17 cellular contexts compared by ENCODE assay signal in genomic region chr2:227004482-227004881, GRCh38.
DNase-seq lines count a peak whose midpoint lies in the region; ATAC-seq, FAIRE-seq and TF ChIP-seq lines count a peak whose summit lies in the region.
"Had no signal": no experiment of that assay in that cellular context is flagged by ENCODE, and none has a peak within 500 bp of the region (broad histone marks: within the 10 kb centered on the region; RNA-seq: fewer than 3 reads in every experiment).

No MANE protein-coding gene starts in this region.

- H3K27me3 Mint-ChIP-seq in GM23338 (ENCODE audit: insufficient read depth, low read depth, poor library complexity): peaks cover 2% of the 10 kb centered on the region
- H3K27me3 Mint-ChIP-seq: CD4-positive, alpha-beta memory T cell had no signal

- H3K27me3 ChIP-seq in GM23338 (ENCODE audit: insufficient read depth): no peaks in the 10 kb centered on the region
- H3K27me3 ChIP-seq in MG63: no peaks in the 10 kb centered on the region
- H3K27me3 ChIP-seq in K562 (ENCODE audit: control insufficient read depth in 2 of 2, insufficient read depth in 2 of 2, low read length in 2 of 2): peaks cover 0 to 4% of the 10 kb centered on the region in 2 experiments; a peak in 2 of 5 replicates
- H3K27me3 ChIP-seq: BLaER1 had no signal

- intact Hi-C loops in K562 (cut with micrococcal nuclease): no loop called here
- intact Hi-C loops in left ventricle myocardium superior (cut with micrococcal nuclease): no loop called here

- ATAC-seq in GM23338 (no peak), K562 (peak; percentile 66; the same call in 2 of the 3 replicates), HG02973 (IDR thresholded peaks at IDR 0.05; ENCODE audit: unreplicated experiment) (no peak), left ventricle myocardium superior (no peak)
- ATAC-seq: GM12878 had no signal

- no peaks in the 10 kb centered on the region for H3K4me1 ChIP-seq in GM23338 (ENCODE audit: insufficient read depth)
- no peaks in the 10 kb centered on the region for H3K4me1 ChIP-seq in K562 (replicated peaks in 1 of 2; ENCODE audit: control insufficient read depth in 2 of 2, insufficient read depth in 2 of 2, low read length in 2 of 2)
- H3K4me1 ChIP-seq: BLaER1 had no signal

- TF ChIP-seq EP300 in K562 (IDR thresholded peaks at IDR 0.05; ENCODE audit: low read length): no peak

- no peak overlapping the region for H3K9ac ChIP-seq in K562 (ENCODE audit: insufficient read depth in 1 of 2, low read depth in 2 of 2, low read length in 2 of 2)
- H3K9ac ChIP-seq: BLaER1 had no signal

- no peaks in the 10 kb centered on the region; the same call in 2 of the 3 replicates for H3K4me1 Mint-ChIP-seq in GM23338
- H3K4me1 Mint-ChIP-seq: CD4-positive, alpha-beta memory T cell had no signal

- CTCF ChIA-PET in K562 (lab: Yijun Ruan, JAX; ENCODE audit: low intra/inter-chr PET ratio): no interaction called here

- H3K27ac Mint-ChIP-seq in GM23338: peak overlapping the region; percentile 63
- H3K27ac Mint-ChIP-seq: CD14-positive monocyte; CD4-positive, alpha-beta memory T cell had no signal

- H3F3A ChIP-seq in GM23338 (replicated peaks; ENCODE audit: low read depth): no peaks in the 10 kb centered on the region

- H3K9me2 ChIP-seq in GM23338 (ENCODE audit: insufficient read depth): peaks cover 3% of the 10 kb centered on the region; the same call in 1 of the 2 replicates

- no peak overlapping the region for H3K4me3 Mint-ChIP-seq in GM23338
- H3K4me3 Mint-ChIP-seq: CD14-positive monocyte; CD4-positive, alpha-beta memory T cell had no signal

- no peaks in the 10 kb centered on the region for H4K20me1 ChIP-seq in GM23338 (replicated peaks; ENCODE audit: insufficient read depth)
- no peaks in the 10 kb centered on the region for H4K20me1 ChIP-seq in K562 (replicated peaks; ENCODE audit: control insufficient read depth, insufficient read depth, low read length)
- H4K20me1 ChIP-seq: BLaER1 had no signal

- in situ Hi-C loops in K562 (cut with MboI): no loop called here

- POLR2A ChIA-PET in K562 (lab: Yijun Ruan, JAX): interaction anchor here (0.6 kb wide), 2 partner anchors 44 to 787 kb away, joined by 3 to 4 read pairs; no protein-coding TSS in a partner anchor

- H3K4me3 ChIP-seq in GM23338 (no peak overlapping the region), MG63 (no peak overlapping the region), K562 (no peak overlapping the region)
- H3K4me3 ChIP-seq: BLaER1, GM12878 had no signal

- TF ChIP-seq CTCF in GM23338 (conservative IDR thresholded peaks at IDR 0.05; ENCODE audit: low read depth in 2 of 2) (no peak), K562 (IDR thresholded peaks at IDR 0.05 in 2 of 3, conservative IDR thresholded peaks at IDR 0.05 in 1 of 3; ENCODE audit: insufficient read depth in 2 of 3, low read depth in 1 of 3, low read length in 3 of 3) (no peak)

- no peak for TF ChIP-seq RAD21 in K562 (CRISPR knock-in tag; conservative IDR thresholded peaks at IDR 0.05 in 1 of 2, IDR thresholded peaks at IDR 0.05 in 1 of 2)

- no peak for TF ChIP-seq POLR2A in K562 (conservative IDR thresholded peaks at IDR 0.05)

- H3K27ac ChIP-seq in GM23338 (ENCODE audit: low read depth): no peak overlapping the region
- H3K27ac ChIP-seq in K562 (ENCODE audit: extremely low read depth, low read depth, low read length): no peak overlapping the region
- H3K27ac ChIP-seq: BLaER1 had no signal

- H2AFZ ChIP-seq in GM23338 (no peak overlapping the region), K562 (ENCODE audit: low read depth, low read length) (no peak overlapping the region; the same call in 1 of the 2 replicates)

- H3K36me3 ChIP-seq in GM23338 (ENCODE audit: insufficient read depth) (no peaks in the 10 kb centered on the region), MG63 (no peaks in the 10 kb centered on the region), K562 (ENCODE audit: control insufficient read depth, insufficient read depth, low read length) (no peaks in the 10 kb centered on the region)

- WGBS in K562 (ENCODE audit: insufficient coverage, low coverage, missing lambda C conversion rate): 9% methylated on average over 4 of the region's 6 CpGs

- peaks cover 5% of the 10 kb centered on the region for H3K9me3 Mint-ChIP-seq in GM23338

- H3K36me3 Mint-ChIP-seq in GM23338 (ENCODE audit: low read depth): peaks cover 13% of the 10 kb centered on the region; the same call in 2 of the 3 replicates

- DNase-seq in GM23338 (ENCODE audit: low spot score) (no peak), MG63 (peak; percentile 7), K562 (ENCODE audit: extremely low read depth in 1 of 4, low spot score in 3 of 4) (peak in 2 of 4 experiments; percentile 6 to 8), renal cortical epithelial cell (ENCODE audit: low read depth) (peak; percentile 6), left ventricle myocardium superior (no peak)
- DNase-seq in activated T-cell treated with anti-CD3 and anti-CD28 coated beads, Interleukin-2, amount 50 U/mL, for 1 hour: no peak
- DNase-seq: 8988T; CD4-positive, alpha-beta memory T cell; DMS153; DND-41; EL; HCEC 1CT; IMR-90 had no signal

- H3K79me2 ChIP-seq in GM23338 (replicated peaks; ENCODE audit: insufficient read depth): no peaks in the 10 kb centered on the region
- no peaks in the 10 kb centered on the region for H3K79me2 ChIP-seq in K562 (ENCODE audit: control insufficient read depth, insufficient read depth, low read length)

- H3K9me3 ChIP-seq in MG63: no peaks in the 10 kb centered on the region
- H3K9me3 ChIP-seq in K562 (replicated peaks; ENCODE audit: control insufficient read depth, insufficient read depth, low read depth, low read length): no peaks in the 10 kb centered on the region

- no peak for FAIRE-seq in K562 (lab: Jason Lieb, UNC)
- FAIRE-seq: GM12878 had no signal

- BruUV-seq in K562 (replicated peaks; lab: Mats Ljungman, UMichigan): no TSS peak

- H3K4me2 ChIP-seq in GM23338: no peak overlapping the region
- H3K4me2 ChIP-seq in K562 (ENCODE audit: insufficient read depth, low read length): no peak overlapping the region
- H3K4me2 ChIP-seq: BLaER1 had no signal

- no peaks in the 10 kb centered on the region for H3K9me1 ChIP-seq in K562 (ENCODE audit: control insufficient read depth, insufficient read depth, low read length)

TF ChIP-seq in GM23338, 12 proteins besides CTCF, POLR2A, EP300 and RAD21 (continues in another document):
- TF ChIP-seq ZNF331 (CRISPR knock-in tag; IDR thresholded peaks at IDR 0.05; ENCODE audit: low read depth) (no peak), POLR2AphosphoS5 (IDR thresholded peaks at IDR 0.05; ENCODE audit: low read depth) (no peak), JUNB (IDR thresholded peaks at IDR 0.05; ENCODE audit: unreplicated experiment) (no peak), ETS1 (IDR thresholded peaks at IDR 0.05) (no peak), CREB1 (CRISPR knock-in tag; IDR thresholded peaks at IDR 0.05; ENCODE audit: low read depth) (no peak)

TF ChIP-seq in K562, 482 proteins besides CTCF, POLR2A, EP300 and RAD21:
- no peak for TF ChIP-seq NRF1 (conservative IDR thresholded peaks at IDR 0.05 in 1 of 2, IDR thresholded peaks at IDR 0.05 in 1 of 2)
- TF ChIP-seq ZNF316 (IDR thresholded peaks at IDR 0.05): peak; percentile 34
- peak; percentile 41; the same call in 1 of the 2 replicates for TF ChIP-seq NFE2 (IDR thresholded peaks at IDR 0.05; ENCODE audit: low read depth)
- TF ChIP-seq MAFG (tag; conservative IDR thresholded peaks at IDR 0.05): peak; percentile 45
- no peak for TF ChIP-seq HDAC6 (IDR thresholded peaks at IDR 0.05; ENCODE audit: low read depth, low read length)
- no peak for TF ChIP-seq NEUROD1 (IDR thresholded peaks at IDR 0.05; ENCODE audit: borderline replicate concordance, low read depth, low read length, partially characterized antibody)
- no peak for TF ChIP-seq MITF (IDR thresholded peaks at IDR 0.05)
- TF ChIP-seq HES1 (IDR thresholded peaks at IDR 0.05; ENCODE audit: low read depth): no peak
- no peak for TF ChIP-seq MAX (CRISPR knock-in tag; IDR thresholded peaks at IDR 0.05)
- TF ChIP-seq C11orf30 (IDR thresholded peaks at IDR 0.05; ENCODE audit: low read depth): peak; percentile 59; the same call in 1 of the 2 replicates

Comparison
In these comparisons a context has a peak if more than half of its experiments do, and no peak if none do; other contexts are left out.
1. DNase-seq: peak in MG63 (single experiment) and renal cortical epithelial cell (single experiment); none in GM23338 (single experiment), activated T-cell treated with anti-CD3 and anti-CD28 coated beads, Interleukin-2, amount 50 U/mL, for 1 hour (single experiment) and left ventricle myocardium superior (single experiment).